Comparison of ENCODE assay signal across 8 cellular contexts in the genomic region with DNA sequence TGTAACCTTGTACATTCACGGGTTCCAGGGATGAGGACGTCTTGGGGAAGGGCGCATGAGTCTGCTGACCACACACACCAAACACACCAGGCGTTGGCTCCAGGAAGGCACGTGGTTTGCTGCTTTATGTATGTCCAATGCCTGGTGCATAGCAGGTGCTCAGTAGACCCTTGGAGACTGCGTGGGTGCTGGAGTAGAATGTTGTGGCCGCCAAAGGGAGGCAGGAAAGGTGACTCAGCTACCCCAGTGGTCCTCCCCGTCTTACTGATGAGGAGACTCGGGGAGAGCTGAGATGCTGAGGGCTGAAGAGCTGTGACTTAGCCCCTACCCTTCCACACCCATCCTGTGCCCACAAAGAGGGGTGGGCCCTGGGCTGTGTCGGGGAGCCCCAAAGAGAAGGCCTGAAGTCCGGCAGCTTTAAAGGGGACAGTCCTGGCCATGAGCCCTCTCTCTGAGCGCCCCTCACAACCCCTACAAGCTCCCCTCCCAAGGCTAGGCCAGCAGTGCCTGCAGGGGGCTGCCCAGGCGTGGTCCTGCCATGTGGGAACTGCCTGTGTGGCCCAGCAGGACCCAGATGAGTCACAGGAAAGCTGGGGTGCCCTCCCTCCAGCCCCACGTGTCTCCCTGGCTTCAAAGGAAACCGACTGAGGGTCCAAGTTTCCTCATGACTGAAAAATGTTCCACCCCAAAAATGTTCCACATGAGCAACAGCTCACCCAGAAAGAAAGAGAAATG. TPM values are rescaled to one million over a fixed set of nuclear protein-coding genes. Genes with fewer than 3 reads are reported as not detected.
DNase-seq lines count a peak whose midpoint lies in the region; ATAC-seq and TF ChIP-seq lines count a peak whose summit lies in the region.

No MANE protein-coding gene starts in this region.

- intact Hi-C loops in thyroid gland (cut with DNase I) = no loop called here

- peak; percentile 22 for DNase-seq in activated CD4-positive, alpha-beta T cell treated with anti-CD3 and anti-CD28 coated beads, Interleukin-2, amount 50 U/mL, for 1 hour
- DNase-seq in fibroblast of the aortic adventitia (ENCODE audit: low read depth) (peak; percentile 74), D341Med (ENCODE audit: low spot score) (no peak), thyroid gland (no peak)
- peak; percentile 58 for DNase-seq in stimulated activated CD8-positive, alpha-beta memory T cell treated with anti-CD3 and anti-CD28 coated beads, Interleukin-12 subunit alpha, Interleukin-12 subunit beta, amount 100 ng/mL, for 24 hours (ENCODE audit: extremely low read depth)

- H3K36me3 ChIP-seq in HEK293 (ENCODE audit: control insufficient read depth in 2 of 2, insufficient read depth in 1 of 2, low read length in 2 of 2) = no peaks in the 10 kb centered on the region
- H3K36me3 ChIP-seq in thyroid gland = no peaks in the 10 kb centered on the region

- TF ChIP-seq CTCF in HEK293 (tag by site-specific recombination; IDR thresholded peaks at IDR 0.05) = no peak
- no peak for TF ChIP-seq CTCF in fibroblast of the aortic adventitia (IDR thresholded peaks at IDR 0.05; ENCODE audit: insufficient read depth, low read length)
- no peak for TF ChIP-seq CTCF in thyroid gland (IDR thresholded peaks at IDR 0.05)

- no peaks in the 10 kb centered on the region for H3K27me3 ChIP-seq in thyroid gland

- H3K27ac ChIP-seq in HEK293 (ENCODE audit: extremely low read depth, low read depth, low read length) (no peak overlapping the region), thyroid gland (peak overlapping the region in 1 of 3 donors; percentile 36)

- POLR2A ChIA-PET in HEK293 (lab: Yijun Ruan, JAX) = no interaction called here

- ATAC-seq in GM18907 (IDR thresholded peaks at IDR 0.05; ENCODE audit: unreplicated experiment) (no peak), HG02798 (IDR thresholded peaks at IDR 0.05; ENCODE audit: poor library complexity, unreplicated experiment) (no peak)

- no peak overlapping the region for H3K4me3 ChIP-seq in HEK293 (ENCODE audit: low read depth, low read length)
- no peak overlapping the region for H3K4me3 ChIP-seq in fibroblast of the aortic adventitia (ENCODE audit: low read depth, low read length)
- no peak overlapping the region for H3K4me3 ChIP-seq in thyroid gland (replicated peaks in 1 of 3)

- CTCF ChIA-PET in HEK293 (lab: Yijun Ruan, JAX) = interaction anchor here (0.7 to 2.5 kb wide), 5 partner anchors 9 to 250 kb away, joined by 3 to 16 read pairs (median 5); no protein-coding TSS in a partner anchor

- no peak for TF ChIP-seq POLR2A in thyroid gland (IDR thresholded peaks at IDR 0.05)

- H3K9me3 ChIP-seq in HEK293 (ENCODE audit: control insufficient read depth, insufficient read depth, low read depth, low read length) (no peaks in the 10 kb centered on the region), thyroid gland (no peaks in the 10 kb centered on the region)

- WGBS in thyroid gland, 2 donors = 74 to 76% methylated on average over 14 of the region's 15 CpGs

- no peaks in the 10 kb centered on the region for H3K4me1 ChIP-seq in HEK293 (ENCODE audit: control insufficient read depth, insufficient read depth, low read length)
- peaks cover 0 to 5% of the 10 kb centered on the region in 2 donors for H3K4me1 ChIP-seq in thyroid gland

TF ChIP-seq in HEK293, 187 proteins besides CTCF, POLR2A, EP300 and RAD21:
- TF ChIP-seq ZNF549 (tag by site-specific recombination; IDR thresholded peaks at IDR 0.05) = no peak
- TF ChIP-seq, protein P1, sequence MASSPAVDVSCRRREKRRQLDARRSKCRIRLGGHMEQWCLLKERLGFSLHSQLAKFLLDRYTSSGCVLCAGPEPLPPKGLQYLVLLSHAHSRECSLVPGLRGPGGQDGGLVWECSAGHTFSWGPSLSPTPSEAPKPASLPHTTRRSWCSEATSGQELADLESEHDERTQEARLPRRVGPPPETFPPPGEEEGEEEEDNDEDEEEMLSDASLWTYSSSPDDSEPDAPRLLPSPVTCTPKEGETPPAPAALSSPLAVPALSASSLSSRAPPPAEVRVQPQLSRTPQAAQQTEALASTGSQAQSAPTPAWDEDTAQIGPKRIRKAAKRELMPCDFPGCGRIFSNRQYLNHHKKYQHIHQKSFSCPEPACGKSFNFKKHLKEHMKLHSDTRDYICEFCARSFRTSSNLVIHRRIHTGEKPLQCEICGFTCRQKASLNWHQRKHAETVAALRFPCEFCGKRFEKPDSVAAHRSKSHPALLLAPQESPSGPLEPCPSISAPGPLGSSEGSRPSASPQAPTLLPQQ (tag by site-specific recombination; IDR thresholded peaks at IDR 0.05) = peak; percentile 39; the same call in 1 of the 2 replicates
- TF ChIP-seq GLIS1 (tag by site-specific recombination; IDR thresholded peaks at IDR 0.05) = peak; percentile 79
- TF ChIP-seq ZSCAN30 (tag by site-specific recombination; IDR thresholded peaks at IDR 0.05) = no peak
- no peak for TF ChIP-seq ZNF138 (tag by site-specific recombination; IDR thresholded peaks at IDR 0.05; ENCODE audit: borderline replicate concordance)
- no peak for TF ChIP-seq ZBTB48 (tag by site-specific recombination; IDR thresholded peaks at IDR 0.05)
- TF ChIP-seq ZIC2 (tag by site-specific recombination; IDR thresholded peaks at IDR 0.05) = peak; percentile 90
- no peak for TF ChIP-seq YY1 (tag by site-specific recombination; IDR thresholded peaks at IDR 0.05)
- no peak for TF ChIP-seq ZNF155 (tag by site-specific recombination; IDR thresholded peaks at IDR 0.05)
- TF ChIP-seq ZNF677 (tag by site-specific recombination; IDR thresholded peaks at IDR 0.05) = no peak
- TF ChIP-seq ZNF660 (tag by site-specific recombination; IDR thresholded peaks at IDR 0.05) = no peak
- TF ChIP-seq ZNF157 (tag by site-specific recombination; IDR thresholded peaks at IDR 0.05) = no peak
- no peak for TF ChIP-seq ZNF112 (tag by site-specific recombination; IDR thresholded peaks at IDR 0.05)
- no peak for TF ChIP-seq ZNF768 (tag by site-specific recombination; IDR thresholded peaks at IDR 0.05)

RNA-seq across cellular contexts. Expression of gene PTGIS, which starts 28.0 kb away (rescaled TPM):
- 279 and 1,011 TPM in 2 replicates for total RNA-seq in fibroblast of the aortic adventitia (ENCODE audit: low replicate concordance)
- 10 to 100 TPM in 3 of 4 donors, 1 to 10 TPM in 1; 4.4 to 41.2 (median 16.2) TPM for total RNA-seq in thyroid gland

Comparison
In these comparisons a context has a peak if more than half of its experiments do, and no peak if none do; other contexts are left out.
1. DNase-seq: peak in activated CD4-positive, alpha-beta T cell treated with anti-CD3 and anti-CD28 coated beads, Interleukin-2, amount 50 U/mL, for 1 hour (single experiment), fibroblast of the aortic adventitia (single experiment) and stimulated activated CD8-positive, alpha-beta memory T cell treated with anti-CD3 and anti-CD28 coated beads, Interleukin-12 subunit alpha, Interleukin-12 subunit beta, amount 100 ng/mL, for 24 hours (single experiment); none in D341Med (single experiment) and thyroid gland (0 of 2).